10 cellular contexts compared by ENCODE assay signal in genomic region chr3:72375237-72376154, GRCh38.
DNase-seq lines count a peak whose midpoint lies in the region; ATAC-seq and TF ChIP-seq lines count a peak whose summit lies in the region.
"Had no signal": no experiment of that assay in that cellular context is flagged by ENCODE, and none has a peak within 500 bp of the region (broad histone marks: within the 10 kb centered on the region; RNA-seq: fewer than 3 reads in every experiment).

No MANE protein-coding gene starts in this region.

- H3K4me1 Mint-ChIP-seq in activated CD4-positive, alpha-beta T cell treated with anti-CD3 and anti-CD28 coated beads, Interleukin-2, amount 10 ng/mL, durations not matched to agents 7 days and 5 days: peaks cover 62% of the 10 kb centered on the region
- H3K4me1 Mint-ChIP-seq in naive thymus-derived CD8-positive, alpha-beta T cell: peaks cover 11 to 58% (median 41%) of the 10 kb centered on the region in 4 donors

- H3K4me3 ChIP-seq in GM12865 (ENCODE audit: low read depth, low read length): no peak overlapping the region

- H3K27me3 Mint-ChIP-seq in activated CD4-positive, alpha-beta T cell treated with anti-CD3 and anti-CD28 coated beads, Interleukin-2, amount 10 ng/mL, durations not matched to agents 7 days and 5 days: no peaks in the 10 kb centered on the region
- no peaks in the 10 kb centered on the region for H3K27me3 Mint-ChIP-seq in naive thymus-derived CD8-positive, alpha-beta T cell

- peaks cover 21% of the 10 kb centered on the region for H3K36me3 Mint-ChIP-seq in activated CD4-positive, alpha-beta T cell treated with anti-CD3 and anti-CD28 coated beads, Interleukin-2, amount 10 ng/mL, durations not matched to agents 7 days and 5 days (ENCODE audit: low read depth)
- H3K36me3 Mint-ChIP-seq in naive thymus-derived CD8-positive, alpha-beta T cell: peaks cover 0 to 22% (median 14%) of the 10 kb centered on the region in 3 donors

- peak overlapping the region; percentile 3 for H3K4me3 Mint-ChIP-seq in activated CD4-positive, alpha-beta T cell treated with anti-CD3 and anti-CD28 coated beads, Interleukin-2, amount 10 ng/mL, durations not matched to agents 7 days and 5 days
- H3K4me3 Mint-ChIP-seq in naive thymus-derived CD8-positive, alpha-beta T cell: peak overlapping the region in 4 of 10 donors; percentile 0 to 42 (median 32)

- H3K9me3 Mint-ChIP-seq in activated CD4-positive, alpha-beta T cell treated with anti-CD3 and anti-CD28 coated beads, Interleukin-2, amount 10 ng/mL, durations not matched to agents 7 days and 5 days: no peaks in the 10 kb centered on the region
- no peaks in the 10 kb centered on the region for H3K9me3 Mint-ChIP-seq in naive thymus-derived CD8-positive, alpha-beta T cell
- H3K9me3 Mint-ChIP-seq: H9 had no signal

- DNase-seq in GM12865 (ENCODE audit: low read depth) (peak; percentile 11), medulla oblongata (ENCODE audit: extremely low spot score) (no peak), NCI-H2227 (lab: John Stamatoyannopoulos, UW; ENCODE audit: unreplicated experiment) (no peak), KG1 (lab: John Stamatoyannopoulos, UW) (no peak)
- DNase-seq in activated CD4-positive, alpha-beta T cell treated with anti-CD3 and anti-CD28 coated beads, Interleukin-2, amount 10 ng/mL, durations not matched to agents 7 days and 5 days: peak; percentile 14
- peak in 2 of 10 donors; percentile 11 to 30 for DNase-seq in naive thymus-derived CD8-positive, alpha-beta T cell
- DNase-seq: H9, NCI-H187 treated with DMSO at 0.1 percent for 48 hours had no signal

- peak overlapping the region; percentile 71 for H3K27ac Mint-ChIP-seq in activated CD4-positive, alpha-beta T cell treated with anti-CD3 and anti-CD28 coated beads, Interleukin-2, amount 10 ng/mL, durations not matched to agents 7 days and 5 days
- H3K27ac Mint-ChIP-seq in naive thymus-derived CD8-positive, alpha-beta T cell: peak overlapping the region in 7 of 10 donors; percentile 5 to 78 (median 64)

- POLR2A ChIA-PET in activated CD4-positive, alpha-beta T cell treated with anti-CD3 and anti-CD28 coated beads, Interleukin-2, amount 10 ng/mL, durations not matched to agents 7 days and 5 days (lab: Charles Lee): interaction anchor here (0.6 to 0.7 kb wide), 2 partner anchors 36 to 66 kb away, joined by 3 to 7 read pairs; no protein-coding TSS in a partner anchor
- POLR2A ChIA-PET in naive thymus-derived CD8-positive, alpha-beta T cell (lab: Charles Lee): interaction anchor here (0.6 to 1.9 kb wide), 6 partner anchors 8 to 132 kb away, joined by 3 to 12 read pairs (median 4); no protein-coding TSS in a partner anchor

- CTCF ChIA-PET in activated CD4-positive, alpha-beta T cell treated with anti-CD3 and anti-CD28 coated beads, Interleukin-2, amount 10 ng/mL, durations not matched to agents 7 days and 5 days (lab: Charles Lee): interaction anchor here (1.0 to 1.3 kb wide), 4 partner anchors 8 to 25 kb away, joined by 3 to 5 read pairs (median 4); no protein-coding TSS in a partner anchor

- ATAC-seq in HG02798 (IDR thresholded peaks at IDR 0.05; ENCODE audit: poor library complexity, unreplicated experiment): peak; percentile 72
- peak; percentile 80 to 84 for ATAC-seq in naive thymus-derived CD8-positive, alpha-beta T cell
- ATAC-seq in HG03039 (IDR thresholded peaks at IDR 0.05; ENCODE audit: unreplicated experiment): no peak

- TF ChIP-seq CTCF in GM12865 (IDR thresholded peaks at IDR 0.05; ENCODE audit: insufficient read depth, low read depth, low read length, missing control alignments): no peak

Comparison
In these comparisons a context has a peak if more than half of its experiments do, and no peak if none do; other contexts are left out.
1. DNase-seq: peak in GM12865 (single experiment) and activated CD4-positive, alpha-beta T cell treated with anti-CD3 and anti-CD28 coated beads, Interleukin-2, amount 10 ng/mL, durations not matched to agents 7 days and 5 days (single experiment); none in medulla oblongata (single experiment), NCI-H2227 (single experiment) and KG1 (single experiment).